In the genomic region with DNA sequence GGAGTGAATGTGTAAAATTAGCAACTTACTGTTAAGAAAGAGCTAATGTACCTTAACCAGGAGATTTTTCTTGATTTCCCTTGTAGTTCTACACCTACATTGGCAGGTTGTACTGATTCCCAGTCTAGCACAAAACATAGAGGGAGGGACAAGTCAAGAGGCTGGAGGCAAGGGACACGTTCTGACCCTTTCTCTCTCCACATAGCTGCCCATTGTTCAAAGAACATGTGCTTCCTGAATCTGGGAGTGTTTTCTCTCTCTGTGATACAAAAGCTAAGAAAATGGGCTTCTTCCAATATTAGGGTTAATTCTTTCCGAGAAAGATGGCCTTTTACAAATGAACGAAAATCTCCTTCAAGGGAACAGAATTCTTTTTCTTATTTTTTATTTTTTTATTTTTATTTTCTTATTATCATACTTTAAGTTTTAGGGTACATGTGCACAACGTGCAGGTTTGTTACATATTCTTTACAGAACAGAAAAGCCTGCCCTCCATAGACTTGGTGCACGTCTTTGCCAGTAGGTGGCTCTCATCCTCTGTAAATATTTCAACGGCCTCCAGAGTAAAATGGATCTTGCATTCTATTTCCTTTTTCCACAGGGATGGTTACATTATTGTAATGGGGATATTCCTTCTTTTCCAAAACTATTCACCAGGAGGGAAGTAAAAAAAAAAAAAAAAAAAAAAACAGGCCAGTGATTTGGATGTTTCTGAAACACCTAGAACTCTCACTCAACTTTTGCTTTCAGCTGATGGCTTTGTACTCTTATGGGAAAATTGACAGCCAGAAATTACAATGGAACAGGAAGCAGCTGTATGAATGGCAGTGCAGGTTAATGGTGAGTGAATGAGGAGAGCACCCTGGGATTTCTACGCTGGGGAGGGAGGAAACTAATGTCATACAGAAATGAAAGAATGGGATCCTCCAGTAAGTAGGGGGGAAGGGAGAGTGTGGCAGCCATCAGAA, we compare ENCODE assay signal across 8 cellular contexts. TPM values are rescaled to one million over a fixed set of nuclear protein-coding genes. Genes with fewer than 3 reads are reported as not detected.
A peak's percentile ranks its signal among the peaks of the same experiment; 100 is the strongest.
DNase-seq lines count a peak whose midpoint lies in the region; ATAC-seq and TF ChIP-seq lines count a peak whose summit lies in the region.

No MANE protein-coding gene starts in this region.

- peaks cover 0 to 5% of the 10 kb centered on the region in 2 donors for H3K36me3 Mint-ChIP-seq in activated naive CD4-positive, alpha-beta T cell treated with anti-CD3 and anti-CD28 coated beads, Interleukin-2, amount 50 U/mL, for 72 hours

- POLR2A ChIA-PET in A673 (lab: Charles Lee; ENCODE audit: low non-redundant PET) (no interaction called here), GM10248 (lab: Yijun Ruan, JAX) (no interaction called here)

- ATAC-seq in HG02870 (IDR thresholded peaks at IDR 0.05; ENCODE audit: unreplicated experiment) (peak; percentile 77), gastrocnemius medialis (peak; percentile 50 to 60), GM21526 (IDR thresholded peaks at IDR 0.05; ENCODE audit: low FRiP score, unreplicated experiment) (no peak)
- ATAC-seq in activated naive CD4-positive, alpha-beta T cell treated with anti-CD3 and anti-CD28 coated beads, Interleukin-2, amount 50 U/mL, for 72 hours = peak; percentile 63 to 71

- H3K27ac Mint-ChIP-seq in activated naive CD4-positive, alpha-beta T cell treated with anti-CD3 and anti-CD28 coated beads, Interleukin-2, amount 50 U/mL, for 72 hours = peak overlapping the region in 1 of 2 donors; percentile 16

- CTCF ChIA-PET in A673 (lab: Charles Lee) (interaction anchor here (0.6 to 0.7 kb wide), 2 partner anchors 137 to 470 kb away, joined by 5 to 9 read pairs; no protein-coding TSS in a partner anchor), GM10248 (lab: Yijun Ruan, JAX) (interaction anchor here (0.7 to 4.0 kb wide), 20 partner anchors 8 to 453 kb away, joined by 3 to 19 read pairs (median 4); partner anchors contain the start of gene IFNA8)

- H3K36me3 ChIP-seq in A673 (ENCODE audit: insufficient read depth, low read length, poor library complexity, severe bottlenecking) = no peaks in the 10 kb centered on the region
- H3K36me3 ChIP-seq in left ventricle myocardium inferior = peaks cover 12% of the 10 kb centered on the region
- peaks cover 0 to 22% of the 10 kb centered on the region in 2 donors for H3K36me3 ChIP-seq in gastrocnemius medialis

- H3K4me1 ChIP-seq in A673 (ENCODE audit: insufficient read depth, low read length, poor library complexity, severe bottlenecking) (no peaks in the 10 kb centered on the region), left ventricle myocardium inferior (peaks cover 16% of the 10 kb centered on the region), gastrocnemius medialis (no peaks in the 10 kb centered on the region)

- no peaks in the 10 kb centered on the region for H3K9me3 Mint-ChIP-seq in activated naive CD4-positive, alpha-beta T cell treated with anti-CD3 and anti-CD28 coated beads, Interleukin-2, amount 50 U/mL, for 72 hours

- TF ChIP-seq POLR2A in gastrocnemius medialis (IDR thresholded peaks at IDR 0.05) = no peak

- no TSS peak for BruUV-seq in A673 (replicated peaks; lab: Mats Ljungman, UMichigan)

- peaks cover 6% of the 10 kb centered on the region for H3K27me3 ChIP-seq in A673 (replicated peaks; ENCODE audit: insufficient read depth, low read depth, low read length, poor library complexity)
- no peaks in the 10 kb centered on the region for H3K27me3 ChIP-seq in left ventricle myocardium inferior (ENCODE audit: low read depth)
- H3K27me3 ChIP-seq in gastrocnemius medialis = no peaks in the 10 kb centered on the region

- H3K27ac ChIP-seq in A673 (ENCODE audit: low read depth, low read length, poor library complexity, severe bottlenecking) = no peak overlapping the region
- H3K27ac ChIP-seq in left ventricle myocardium inferior (replicated peaks) = no peak overlapping the region
- no peak overlapping the region for H3K27ac ChIP-seq in gastrocnemius medialis

- H3K9me3 ChIP-seq in A673 (ENCODE audit: low read depth, low read length, poor library complexity, severe bottlenecking) = no peaks in the 10 kb centered on the region
- no peaks in the 10 kb centered on the region for H3K9me3 ChIP-seq in left ventricle myocardium inferior (replicated peaks)
- H3K9me3 ChIP-seq in gastrocnemius medialis = no peaks in the 10 kb centered on the region

- intact Hi-C loops in A673 (cut with micrococcal nuclease; ENCODE audit: unreplicated experiment) (loop anchor here (5.0 kb wide), 2 partner anchors 139 to 469 kb away; no protein-coding TSS in a partner anchor), left ventricle myocardium inferior (cut with micrococcal nuclease) (loop anchor here (2.0 kb wide), 1 partner anchor 471 kb away; no protein-coding TSS in a partner anchor), gastrocnemius medialis (cut with DNase I; ENCODE audit: low total_unique reads) (no loop called here)

- peak; percentile 33 for DNase-seq in A673 (ENCODE audit: low spot score)
- peak; percentile 28 for DNase-seq in GM10248 (ENCODE audit: extremely low spot score)
- peak; percentile 52 for DNase-seq in NCI-H2196 (lab: John Stamatoyannopoulos, UW; ENCODE audit: unreplicated experiment)
- no peak for DNase-seq in activated naive CD4-positive, alpha-beta T cell treated with anti-CD3 and anti-CD28 coated beads, Interleukin-2, amount 50 U/mL, for 72 hours (ENCODE audit: low spot score in 2 of 2)
- no peak for DNase-seq in left ventricle myocardium inferior
- DNase-seq in gastrocnemius medialis = no peak

- TF ChIP-seq CTCF in A673 (conservative IDR thresholded peaks at IDR 0.05; ENCODE audit: low read depth, low read length) (peak; percentile 57), GM10248 (IDR thresholded peaks at IDR 0.05; ENCODE audit: control extremely low read depth, extremely low read depth, low read depth, missing control alignments) (peak; percentile 71), left ventricle myocardium inferior (IDR thresholded peaks at IDR 0.05; ENCODE audit: borderline replicate concordance) (peak; percentile 76), gastrocnemius medialis (IDR thresholded peaks at IDR 0.05 in 4 of 5, conservative IDR thresholded peaks at IDR 0.05 in 1 of 5) (peak; percentile 11 to 60 (median 25))

- in situ Hi-C loops in gastrocnemius medialis (cut with MboI; ENCODE audit: low sequenced_read_pairs in 4 of 4) = loop anchor here in 1 of 4 donors (5.0 kb wide), 1 partner anchor 474 kb away; no protein-coding TSS in a partner anchor

- no peak overlapping the region for H3K4me3 ChIP-seq in A673 (ENCODE audit: low read depth, low read length, poor library complexity, severe bottlenecking)
- no peak overlapping the region for H3K4me3 ChIP-seq in left ventricle myocardium inferior
- H3K4me3 ChIP-seq in gastrocnemius medialis = no peak overlapping the region

RNA-seq across cellular contexts. Expression of gene IFNA5, which starts 13.1 kb away (rescaled TPM):
- not detected in 2 replicates for total RNA-seq in A673 (2021)
- not detected for total RNA-seq in activated naive CD4-positive, alpha-beta T cell treated with anti-CD3 and anti-CD28 coated beads, Interleukin-2, amount 50 U/mL, for 72 hours
- not detected for total RNA-seq in left ventricle myocardium inferior
- not detected for total RNA-seq in gastrocnemius medialis

RNA-seq across cellular contexts. Expression of gene KLHL9, which starts 17.0 kb away (rescaled TPM):
- 8.4 and 8.9 TPM in 2 replicates for total RNA-seq in A673 (2021)
- 10 to 100 TPM; 14.6 to 14.8 TPM for total RNA-seq in activated naive CD4-positive, alpha-beta T cell treated with anti-CD3 and anti-CD28 coated beads, Interleukin-2, amount 50 U/mL, for 72 hours
- total RNA-seq in left ventricle myocardium inferior = 12.0 TPM
- total RNA-seq in gastrocnemius medialis = 1 to 10 TPM; 5.2 to 8.2 (median 6.5) TPM

RNA-seq across cellular contexts. Expression of gene IFNA6, which starts 32.4 kb away (rescaled TPM):
- not detected in 2 replicates for total RNA-seq in A673 (2021)
- not detected for total RNA-seq in activated naive CD4-positive, alpha-beta T cell treated with anti-CD3 and anti-CD28 coated beads, Interleukin-2, amount 50 U/mL, for 72 hours
- not detected for total RNA-seq in left ventricle myocardium inferior
- not detected for total RNA-seq in gastrocnemius medialis

RNA-seq across cellular contexts. Expression of gene IFNA13, which starts 49.6 kb away (rescaled TPM):
- total RNA-seq in A673 (2021) (not detected in 2 replicates), left ventricle myocardium inferior (not detected), gastrocnemius medialis (not detected)
- not detected for total RNA-seq in activated naive CD4-positive, alpha-beta T cell treated with anti-CD3 and anti-CD28 coated beads, Interleukin-2, amount 50 U/mL, for 72 hours

Comparison
In these comparisons a context has a peak if more than half of its experiments do, and no peak if none do; other contexts are left out.
1. DNase-seq: peak in A673 (single experiment), GM10248 (single experiment) and NCI-H2196 (single experiment); none in activated naive CD4-positive, alpha-beta T cell treated with anti-CD3 and anti-CD28 coated beads, Interleukin-2, amount 50 U/mL, for 72 hours (0 of 2), left ventricle myocardium inferior (single experiment) and gastrocnemius medialis (0 of 2).
2. CTCF ChIP-seq: peak in every context shown above with its lines; median percentile 76 in left ventricle myocardium inferior; 71 in GM10248; 57 in A673; 25 in gastrocnemius medialis.